ENCODE assay signal across 1 cellular context in the genomic region with DNA sequence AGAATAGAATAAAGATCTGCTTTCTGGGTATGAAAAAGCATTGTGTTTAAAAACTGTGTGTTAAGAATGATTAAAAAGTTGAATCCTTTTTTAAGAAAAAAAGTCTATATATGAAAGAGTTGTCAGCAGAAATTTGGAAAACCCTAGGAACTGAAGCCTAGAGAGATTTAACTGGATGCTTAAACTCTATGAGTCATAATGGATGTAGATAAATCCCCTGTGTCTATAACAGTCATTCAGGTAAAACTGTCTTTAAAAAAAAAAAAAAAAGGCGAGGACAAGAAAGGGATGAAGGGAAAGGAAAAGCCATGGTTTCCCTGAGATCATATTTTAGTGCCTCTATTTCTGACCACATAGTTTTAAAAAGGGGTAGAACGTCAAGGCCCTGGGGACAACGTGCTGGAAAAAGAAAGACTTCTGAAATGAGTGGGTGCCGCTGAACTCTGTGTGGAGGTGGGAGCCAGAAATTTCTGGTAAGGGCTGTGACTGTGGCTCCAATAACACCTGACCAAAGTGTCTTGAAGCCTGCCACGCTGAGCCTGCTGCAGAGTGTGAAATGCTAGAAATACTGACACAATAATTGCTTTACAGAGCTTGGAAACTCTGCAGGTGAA.
TF ChIP-seq lines count a peak whose summit lies in the region.

No MANE protein-coding gene starts in this region.

TF ChIP-seq in GM12878, 131 proteins besides CTCF, POLR2A, EP300 and RAD21 (continued from another document):
- TF ChIP-seq, protein P1, sequence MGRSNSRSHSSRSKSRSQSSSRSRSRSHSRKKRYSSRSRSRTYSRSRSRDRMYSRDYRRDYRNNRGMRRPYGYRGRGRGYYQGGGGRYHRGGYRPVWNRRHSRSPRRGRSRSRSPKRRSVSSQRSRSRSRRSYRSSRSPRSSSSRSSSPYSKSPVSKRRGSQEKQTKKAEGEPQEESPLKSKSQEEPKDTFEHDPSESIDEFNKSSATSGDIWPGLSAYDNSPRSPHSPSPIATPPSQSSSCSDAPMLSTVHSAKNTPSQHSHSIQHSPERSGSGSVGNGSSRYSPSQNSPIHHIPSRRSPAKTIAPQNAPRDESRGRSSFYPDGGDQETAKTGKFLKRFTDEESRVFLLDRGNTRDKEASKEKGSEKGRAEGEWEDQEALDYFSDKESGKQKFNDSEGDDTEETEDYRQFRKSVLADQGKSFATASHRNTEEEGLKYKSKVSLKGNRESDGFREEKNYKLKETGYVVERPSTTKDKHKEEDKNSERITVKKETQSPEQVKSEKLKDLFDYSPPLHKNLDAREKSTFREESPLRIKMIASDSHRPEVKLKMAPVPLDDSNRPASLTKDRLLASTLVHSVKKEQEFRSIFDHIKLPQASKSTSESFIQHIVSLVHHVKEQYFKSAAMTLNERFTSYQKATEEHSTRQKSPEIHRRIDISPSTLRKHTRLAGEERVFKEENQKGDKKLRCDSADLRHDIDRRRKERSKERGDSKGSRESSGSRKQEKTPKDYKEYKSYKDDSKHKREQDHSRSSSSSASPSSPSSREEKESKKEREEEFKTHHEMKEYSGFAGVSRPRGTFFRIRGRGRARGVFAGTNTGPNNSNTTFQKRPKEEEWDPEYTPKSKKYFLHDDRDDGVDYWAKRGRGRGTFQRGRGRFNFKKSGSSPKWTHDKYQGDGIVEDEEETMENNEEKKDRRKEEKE (IDR thresholded peaks at IDR 0.05): no peak
- TF ChIP-seq MYC (IDR thresholded peaks at IDR 0.05; ENCODE audit: insufficient read depth, insufficient read length, insufficient replicate concordance, low read length, severe bottlenecking): no peak
- TF ChIP-seq, protein P2, sequence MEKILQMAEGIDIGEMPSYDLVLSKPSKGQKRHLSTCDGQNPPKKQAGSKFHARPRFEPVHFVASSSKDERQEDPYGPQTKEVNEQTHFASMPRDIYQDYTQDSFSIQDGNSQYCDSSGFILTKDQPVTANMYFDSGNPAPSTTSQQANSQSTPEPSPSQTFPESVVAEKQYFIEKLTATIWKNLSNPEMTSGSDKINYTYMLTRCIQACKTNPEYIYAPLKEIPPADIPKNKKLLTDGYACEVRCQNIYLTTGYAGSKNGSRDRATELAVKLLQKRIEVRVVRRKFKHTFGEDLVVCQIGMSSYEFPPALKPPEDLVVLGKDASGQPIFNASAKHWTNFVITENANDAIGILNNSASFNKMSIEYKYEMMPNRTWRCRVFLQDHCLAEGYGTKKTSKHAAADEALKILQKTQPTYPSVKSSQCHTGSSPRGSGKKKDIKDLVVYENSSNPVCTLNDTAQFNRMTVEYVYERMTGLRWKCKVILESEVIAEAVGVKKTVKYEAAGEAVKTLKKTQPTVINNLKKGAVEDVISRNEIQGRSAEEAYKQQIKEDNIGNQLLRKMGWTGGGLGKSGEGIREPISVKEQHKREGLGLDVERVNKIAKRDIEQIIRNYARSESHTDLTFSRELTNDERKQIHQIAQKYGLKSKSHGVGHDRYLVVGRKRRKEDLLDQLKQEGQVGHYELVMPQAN (conservative IDR thresholded peaks at IDR 0.05): no peak
